ENCODE assay signal across 24 cellular contexts in genomic region chr2:200257570-200257969, GRCh38.
"Had no signal": no experiment of that assay in that cellular context is flagged by ENCODE, and none has a peak within 500 bp of the region (broad histone marks: within the 10 kb centered on the region; RNA-seq: fewer than 3 reads in every experiment).

No MANE protein-coding gene starts in this region.

- H3K27ac ChIP-seq: adrenal gland, breast epithelium had no signal

- H3K4me3 ChIP-seq: adrenal gland, breast epithelium, MG63 had no signal

- H3K4me2 ChIP-seq: SK-N-SH had no signal

- H3K9me2 ChIP-seq: SK-N-SH had no signal

- ATAC-seq: activated CD4-positive, CD25-positive, alpha-beta regulatory T cell treated with anti-CD3 and anti-CD28 coated beads, Interleukin-2, amount 50 U/mL, for 24 hours; activated CD8-positive, alpha-beta T cell treated with anti-CD3 and anti-CD28 coated beads for 36 hours had no signal

- DNase-seq: activated CD4-positive, alpha-beta T cell treated with anti-CD3 and anti-CD28 coated beads for 4 hours; activated CD8-positive, alpha-beta memory T cell treated with anti-CD3 and anti-CD28 coated beads, Interleukin-2, amount 50 U/mL, for 4 hours; activated CD8-positive, alpha-beta T cell treated with anti-CD3 and anti-CD28 coated beads for 36 hours; activated naive CD4-positive, alpha-beta T cell treated with anti-CD3 and anti-CD28 coated beads, Interleukin-2, amount 50 U/mL, for 16 hours; activated naive CD8-positive, alpha-beta T cell treated with anti-CD3 and anti-CD28 coated beads, Interleukin-2, amount 10 ng/mL, durations not matched to agents 7 days and 5 days; adrenal gland; anterior cingulate cortex; central memory CD4-positive, alpha-beta T cell; MG63; MV-4-11; NCI-H1092 treated with DMSO at 0.1 percent for 48 hours; NCI-H1417 treated with DMSO at 0.1 percent for 48 hours; NCI-H1694; NCI-H2029; NCI-H2107; NCI-H2171 treated with DMSO at 0.1 percent for 48 hours; NCI-H226; NCI-H510A; NCI-H526 treated with DMSO at 0.1 percent for 48 hours; SIG-M5; SK-N-SH; T-helper 1 cell had no signal

- H3K4me1 ChIP-seq: adrenal gland, breast epithelium had no signal

- H3K9me3 ChIP-seq: adrenal gland, breast epithelium, MG63, SK-N-SH had no signal

- H3K27me3 ChIP-seq: adrenal gland, breast epithelium, MG63 had no signal

- H3K9ac ChIP-seq: SK-N-SH had no signal

- H3K36me3 ChIP-seq: adrenal gland, breast epithelium, MG63 had no signal
